ENCODE assay signal across 1 cellular context in genomic region chr9:120792898-120793765, GRCh38.
TF ChIP-seq lines count a peak whose summit lies in the region.

TSS of gene FBXW2 (minus strand) at chr9:120793416. CDS start at chr9:120788258, 5,158 bp downstream.

TF ChIP-seq in HepG2, 621 proteins besides CTCF, POLR2A, EP300 and RAD21 (continued from another document and continues in another):
- peak; percentile 60; the same call in 1 of the 2 replicates for TF ChIP-seq ZKSCAN8 (CRISPR knock-in tag; IDR thresholded peaks at IDR 0.05; ENCODE audit: borderline replicate concordance)
- TF ChIP-seq KAT7 (CRISPR knock-in tag; IDR thresholded peaks at IDR 0.05; ENCODE audit: borderline replicate concordance), result peak; percentile 90
- TF ChIP-seq CCAR2 (optimal IDR thresholded peaks at IDR 0.05; ENCODE audit: low read depth, low read length), result no peak
- peak; percentile 88 for TF ChIP-seq MED1 (CRISPR knock-in tag; IDR thresholded peaks at IDR 0.05)
- peak; percentile 50 for TF ChIP-seq NFYC (CRISPR knock-in tag; IDR thresholded peaks at IDR 0.05)
- peak; percentile 98 for TF ChIP-seq HOXA3 (CRISPR knock-in tag; IDR thresholded peaks at IDR 0.05)
- TF ChIP-seq ZNF446 (CRISPR knock-in tag; IDR thresholded peaks at IDR 0.05), result peak; percentile 76; the same call in 1 of the 2 replicates
- 0 out of 2 replicates have a peak, but pooled peaks have one; percentile 22 for TF ChIP-seq ZBTB20 (CRISPR knock-in tag; IDR thresholded peaks at IDR 0.05; ENCODE audit: borderline replicate concordance, low read depth)
- TF ChIP-seq, protein P1, sequence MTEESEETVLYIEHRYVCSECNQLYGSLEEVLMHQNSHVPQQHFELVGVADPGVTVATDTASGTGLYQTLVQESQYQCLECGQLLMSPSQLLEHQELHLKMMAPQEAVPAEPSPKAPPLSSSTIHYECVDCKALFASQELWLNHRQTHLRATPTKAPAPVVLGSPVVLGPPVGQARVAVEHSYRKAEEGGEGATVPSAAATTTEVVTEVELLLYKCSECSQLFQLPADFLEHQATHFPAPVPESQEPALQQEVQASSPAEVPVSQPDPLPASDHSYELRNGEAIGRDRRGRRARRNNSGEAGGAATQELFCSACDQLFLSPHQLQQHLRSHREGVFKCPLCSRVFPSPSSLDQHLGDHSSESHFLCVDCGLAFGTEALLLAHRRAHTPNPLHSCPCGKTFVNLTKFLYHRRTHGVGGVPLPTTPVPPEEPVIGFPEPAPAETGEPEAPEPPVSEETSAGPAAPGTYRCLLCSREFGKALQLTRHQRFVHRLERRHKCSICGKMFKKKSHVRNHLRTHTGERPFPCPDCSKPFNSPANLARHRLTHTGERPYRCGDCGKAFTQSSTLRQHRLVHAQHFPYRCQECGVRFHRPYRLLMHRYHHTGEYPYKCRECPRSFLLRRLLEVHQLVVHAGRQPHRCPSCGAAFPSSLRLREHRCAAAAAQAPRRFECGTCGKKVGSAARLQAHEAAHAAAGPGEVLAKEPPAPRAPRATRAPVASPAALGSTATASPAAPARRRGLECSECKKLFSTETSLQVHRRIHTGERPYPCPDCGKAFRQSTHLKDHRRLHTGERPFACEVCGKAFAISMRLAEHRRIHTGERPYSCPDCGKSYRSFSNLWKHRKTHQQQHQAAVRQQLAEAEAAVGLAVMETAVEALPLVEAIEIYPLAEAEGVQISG (CRISPR knock-in tag; IDR thresholded peaks at IDR 0.05), result peak; percentile 96
- peak; percentile 83 for TF ChIP-seq ZNF547 (CRISPR knock-in tag; IDR thresholded peaks at IDR 0.05)
- no peak for TF ChIP-seq MLLT10 (CRISPR knock-in tag; IDR thresholded peaks at IDR 0.05)
- peak; percentile 35; the same call in 1 of the 2 replicates for TF ChIP-seq ZNF263 (CRISPR knock-in tag; IDR thresholded peaks at IDR 0.05)
- TF ChIP-seq RXRB (CRISPR knock-in tag; IDR thresholded peaks at IDR 0.05; ENCODE audit: borderline replicate concordance), result peak; percentile 79
- peak; percentile 92 for TF ChIP-seq ZFY (CRISPR knock-in tag; IDR thresholded peaks at IDR 0.05)
- no peak for TF ChIP-seq ZNF552 (CRISPR knock-in tag; IDR thresholded peaks at IDR 0.05; ENCODE audit: borderline replicate concordance)
- TF ChIP-seq CC2D1A (CRISPR knock-in tag; IDR thresholded peaks at IDR 0.05), result no peak
- TF ChIP-seq REXO4 (CRISPR knock-in tag; IDR thresholded peaks at IDR 0.05; ENCODE audit: borderline replicate concordance), result no peak
- peak; percentile 89 for TF ChIP-seq MXD1 (CRISPR knock-in tag; IDR thresholded peaks at IDR 0.05)
- TF ChIP-seq RBM39 (IDR thresholded peaks at IDR 0.05; ENCODE audit: low read depth, low read length, poor library complexity, severe bottlenecking), result peak; percentile 85
- 0 out of 2 replicates have a peak, but pooled peaks have one; percentile 40 for TF ChIP-seq ZBTB1 (CRISPR knock-in tag; IDR thresholded peaks at IDR 0.05; ENCODE audit: borderline replicate concordance)
- peak; percentile 99 for TF ChIP-seq ZNF639 (CRISPR knock-in tag; conservative IDR thresholded peaks at IDR 0.05)
- peak; percentile 78; the same call in 1 of the 2 replicates for TF ChIP-seq SIN3A (IDR thresholded peaks at IDR 0.05; ENCODE audit: borderline replicate concordance, low read depth, low read length)
- no peak for TF ChIP-seq ZNF75D (CRISPR knock-in tag; IDR thresholded peaks at IDR 0.05; ENCODE audit: borderline replicate concordance)
- no peak for TF ChIP-seq ZNF12 (CRISPR knock-in tag; IDR thresholded peaks at IDR 0.05)
- TF ChIP-seq, protein P2, sequence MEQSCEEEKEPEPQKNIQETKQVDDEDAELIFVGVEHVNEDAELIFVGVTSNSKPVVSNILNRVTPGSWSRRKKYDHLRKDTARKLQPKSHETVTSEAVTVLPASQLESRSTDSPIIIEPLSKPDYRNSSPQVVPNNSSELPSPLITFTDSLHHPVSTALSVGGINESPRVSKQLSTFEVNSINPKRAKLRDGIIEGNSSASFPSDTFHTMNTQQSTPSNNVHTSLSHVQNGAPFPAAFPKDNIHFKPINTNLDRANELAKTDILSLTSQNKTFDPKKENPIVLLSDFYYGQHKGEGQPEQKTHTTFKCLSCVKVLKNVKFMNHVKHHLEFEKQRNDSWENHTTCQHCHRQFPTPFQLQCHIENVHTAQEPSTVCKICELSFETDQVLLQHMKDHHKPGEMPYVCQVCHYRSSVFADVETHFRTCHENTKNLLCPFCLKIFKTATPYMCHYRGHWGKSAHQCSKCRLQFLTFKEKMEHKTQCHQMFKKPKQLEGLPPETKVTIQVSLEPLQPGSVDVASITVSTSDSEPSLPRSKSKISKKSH (CRISPR knock-in tag; IDR thresholded peaks at IDR 0.05; ENCODE audit: borderline replicate concordance), result peak; percentile 92; the same call in 1 of the 2 replicates
- TF ChIP-seq ZNF580 (CRISPR knock-in tag; IDR thresholded peaks at IDR 0.05; ENCODE audit: borderline replicate concordance, low read depth), result peak; percentile 98
- peak; percentile 97 for TF ChIP-seq ATF1 (CRISPR knock-in tag; IDR thresholded peaks at IDR 0.05)
- peak; percentile 100 for TF ChIP-seq ZSCAN25 (CRISPR knock-in tag; IDR thresholded peaks at IDR 0.05)
- TF ChIP-seq, protein P3, sequence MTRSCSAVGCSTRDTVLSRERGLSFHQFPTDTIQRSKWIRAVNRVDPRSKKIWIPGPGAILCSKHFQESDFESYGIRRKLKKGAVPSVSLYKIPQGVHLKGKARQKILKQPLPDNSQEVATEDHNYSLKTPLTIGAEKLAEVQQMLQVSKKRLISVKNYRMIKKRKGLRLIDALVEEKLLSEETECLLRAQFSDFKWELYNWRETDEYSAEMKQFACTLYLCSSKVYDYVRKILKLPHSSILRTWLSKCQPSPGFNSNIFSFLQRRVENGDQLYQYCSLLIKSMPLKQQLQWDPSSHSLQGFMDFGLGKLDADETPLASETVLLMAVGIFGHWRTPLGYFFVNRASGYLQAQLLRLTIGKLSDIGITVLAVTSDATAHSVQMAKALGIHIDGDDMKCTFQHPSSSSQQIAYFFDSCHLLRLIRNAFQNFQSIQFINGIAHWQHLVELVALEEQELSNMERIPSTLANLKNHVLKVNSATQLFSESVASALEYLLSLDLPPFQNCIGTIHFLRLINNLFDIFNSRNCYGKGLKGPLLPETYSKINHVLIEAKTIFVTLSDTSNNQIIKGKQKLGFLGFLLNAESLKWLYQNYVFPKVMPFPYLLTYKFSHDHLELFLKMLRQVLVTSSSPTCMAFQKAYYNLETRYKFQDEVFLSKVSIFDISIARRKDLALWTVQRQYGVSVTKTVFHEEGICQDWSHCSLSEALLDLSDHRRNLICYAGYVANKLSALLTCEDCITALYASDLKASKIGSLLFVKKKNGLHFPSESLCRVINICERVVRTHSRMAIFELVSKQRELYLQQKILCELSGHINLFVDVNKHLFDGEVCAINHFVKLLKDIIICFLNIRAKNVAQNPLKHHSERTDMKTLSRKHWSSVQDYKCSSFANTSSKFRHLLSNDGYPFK (CRISPR knock-in tag; IDR thresholded peaks at IDR 0.05; ENCODE audit: borderline replicate concordance), result peak; percentile 94
- TF ChIP-seq NR2F6 (IDR thresholded peaks at IDR 0.05), result no peak
- TF ChIP-seq NR2F6 (CRISPR knock-in tag; IDR thresholded peaks at IDR 0.05), result no peak
- peak; percentile 82 for TF ChIP-seq MTA1 (CRISPR knock-in tag; IDR thresholded peaks at IDR 0.05; ENCODE audit: borderline replicate concordance)
- no peak for TF ChIP-seq TRIM24 (CRISPR knock-in tag; IDR thresholded peaks at IDR 0.05)
- TF ChIP-seq ZBTB49 (CRISPR knock-in tag; IDR thresholded peaks at IDR 0.05; ENCODE audit: borderline replicate concordance), result no peak
- peak; percentile 82 for TF ChIP-seq FOXA3 (CRISPR knock-in tag; IDR thresholded peaks at IDR 0.05)
- TF ChIP-seq ZSCAN21 (CRISPR knock-in tag; IDR thresholded peaks at IDR 0.05; ENCODE audit: borderline replicate concordance), result peak; percentile 78
- peak; percentile 80 for TF ChIP-seq ARID5B (CRISPR knock-in tag; IDR thresholded peaks at IDR 0.05)
- TF ChIP-seq JDP2 (CRISPR knock-in tag; IDR thresholded peaks at IDR 0.05; ENCODE audit: borderline replicate concordance), result no peak
- no peak for TF ChIP-seq ZNF879 (CRISPR knock-in tag; IDR thresholded peaks at IDR 0.05)
- no peak for TF ChIP-seq AFF4 (CRISPR knock-in tag; IDR thresholded peaks at IDR 0.05)
- no peak for TF ChIP-seq TCF7L2 (IDR thresholded peaks at IDR 0.05; ENCODE audit: low read depth, low read length)
